Comparison of ENCODE assay signal across 9 cellular contexts in the genomic region with DNA sequence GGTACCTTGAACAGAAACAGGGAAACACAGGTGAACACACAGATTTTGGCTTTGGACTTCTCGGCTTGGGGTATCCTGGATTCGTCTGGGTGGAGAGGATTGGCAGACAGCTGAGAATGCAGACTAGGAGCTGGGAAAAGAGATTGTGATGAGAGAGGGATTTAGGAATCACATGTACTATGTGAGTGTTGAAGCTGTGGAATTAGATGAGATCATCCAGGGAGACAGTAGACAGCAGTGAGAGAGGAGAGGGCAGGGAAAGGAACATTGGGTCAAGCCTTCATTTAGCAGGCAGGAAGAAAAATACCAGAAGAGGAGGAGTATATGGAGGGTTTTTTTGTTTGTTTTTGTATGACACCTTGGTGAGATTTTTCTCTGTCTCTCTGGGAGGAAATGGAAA.
A peak's percentile ranks its signal among the peaks of the same experiment; 100 is the strongest.
DNase-seq lines count a peak whose midpoint lies in the region; ATAC-seq and TF ChIP-seq lines count a peak whose summit lies in the region.
"Had no signal": no experiment of that assay in that cellular context is flagged by ENCODE, and none has a peak within 500 bp of the region (broad histone marks: within the 10 kb centered on the region; RNA-seq: fewer than 3 reads in every experiment).

No MANE protein-coding gene starts in this region.

- no peak overlapping the region for H4K8ac ChIP-seq in mesendoderm (ENCODE audit: low read depth, low read length)

- H3K4me2 ChIP-seq in fibroblast of lung (ENCODE audit: extremely low read depth, insufficient read depth, low read length): peak overlapping the region; percentile 21
- H3K4me2 ChIP-seq in mesendoderm (ENCODE audit: low read length): no peak overlapping the region

- TF ChIP-seq CTCF in fibroblast of lung (conservative IDR thresholded peaks at IDR 0.05 in 1 of 2, IDR thresholded peaks at IDR 0.05 in 1 of 2; ENCODE audit: low read depth in 1 of 2, low read length in 2 of 2): no peak
- no peak for TF ChIP-seq CTCF in upper lobe of right lung (IDR thresholded peaks at IDR 0.05)

- H2AK5ac ChIP-seq in mesendoderm (ENCODE audit: low read length): no peak overlapping the region

- H3K27ac ChIP-seq in fibroblast of lung (ENCODE audit: insufficient read depth, low read length) (no peak overlapping the region), mesendoderm (ENCODE audit: low read depth, low read length) (no peak overlapping the region), upper lobe of right lung (peak overlapping the region; percentile 25)

- H3K56ac ChIP-seq in mesendoderm (ENCODE audit: low read length): peak overlapping the region; percentile 11

- no peaks in the 10 kb centered on the region for H4K20me1 ChIP-seq in fibroblast of lung (ENCODE audit: control insufficient read depth, extremely low read depth, insufficient read depth, low read length)

- H2BK15ac ChIP-seq in mesendoderm (replicated peaks; ENCODE audit: low read depth): no peak overlapping the region

- H3K79me2 ChIP-seq in fibroblast of lung (ENCODE audit: control insufficient read depth, insufficient read depth, low read length): no peaks in the 10 kb centered on the region
- H3K79me2 ChIP-seq in mesendoderm (ENCODE audit: control insufficient read depth, insufficient read depth, low read length): no peaks in the 10 kb centered on the region

- H3K4me1 ChIP-seq in adipocyte (ENCODE audit: control insufficient read depth, insufficient read depth, low read length): peaks cover 32% of the 10 kb centered on the region
- peaks cover 8% of the 10 kb centered on the region for H3K4me1 ChIP-seq in fibroblast of lung (ENCODE audit: control insufficient read depth, extremely low read depth, insufficient read depth, low read length)
- H3K4me1 ChIP-seq in mesendoderm (ENCODE audit: control insufficient read depth, low read depth, low read length): peaks cover 2% of the 10 kb centered on the region
- H3K4me1 ChIP-seq in upper lobe of right lung: peaks cover 4% of the 10 kb centered on the region

- no peak overlapping the region for H3K18ac ChIP-seq in mesendoderm (ENCODE audit: low read length)

- H2AFZ ChIP-seq in fibroblast of lung (ENCODE audit: low read length): peak overlapping the region; percentile 54

- H3K9me3 ChIP-seq in adipocyte (ENCODE audit: control insufficient read depth, low read length) (peaks cover 15% of the 10 kb centered on the region), fibroblast of lung (ENCODE audit: control insufficient read depth, insufficient read depth, low read depth, low read length) (no peaks in the 10 kb centered on the region), upper lobe of right lung (no peaks in the 10 kb centered on the region)

- no peak overlapping the region for H3K23ac ChIP-seq in mesendoderm (ENCODE audit: low read length)

- H4K5ac ChIP-seq in mesendoderm (ENCODE audit: low read length): no peak overlapping the region

- no peak overlapping the region for H2BK120ac ChIP-seq in mesendoderm (ENCODE audit: low read depth, low read length)

- H3K4me3 ChIP-seq in adipocyte (ENCODE audit: low read length) (peak overlapping the region; percentile 38), fibroblast of lung (replicated peaks in 1 of 4; ENCODE audit: control extremely low read depth in 1 of 4, insufficient read depth in 1 of 4, low read depth in 3 of 4, low read length in 4 of 4) (no peak overlapping the region), mesendoderm (ENCODE audit: low read length) (no peak overlapping the region), upper lobe of right lung (no peak overlapping the region)

- WGBS in mesendoderm (ENCODE audit: extremely low coverage, insufficient coverage, low lambda C conversion rate): no CpG with 5 or more reads among the region's 2 CpGs

- H3K9ac ChIP-seq in adipocyte (ENCODE audit: low read length) (peak overlapping the region; percentile 61), fibroblast of lung (ENCODE audit: insufficient read depth, low read length) (no peak overlapping the region), mesendoderm (ENCODE audit: low read length) (no peak overlapping the region)

- ATAC-seq in upper lobe of right lung (peak; percentile 71), GM18517 (IDR thresholded peaks at IDR 0.05; ENCODE audit: unreplicated experiment) (no peak), HG03135 (IDR thresholded peaks at IDR 0.05; ENCODE audit: unreplicated experiment) (no peak)

- intact Hi-C loops in upper lobe of right lung (cut with DNase I): no loop called here

- no peak overlapping the region for H2BK5ac ChIP-seq in mesendoderm (ENCODE audit: low read length)

- H3K27me3 ChIP-seq in adipocyte (replicated peaks; ENCODE audit: control insufficient read depth, insufficient read depth, low read length) (no peaks in the 10 kb centered on the region), fibroblast of lung (ENCODE audit: control insufficient read depth, insufficient read depth, low read length) (no peaks in the 10 kb centered on the region), mesendoderm (ENCODE audit: insufficient read depth, low read length, poor library complexity) (no peaks in the 10 kb centered on the region), upper lobe of right lung (no peaks in the 10 kb centered on the region)

- H3K4ac ChIP-seq in mesendoderm (ENCODE audit: low read depth, low read length): no peak overlapping the region

- no peaks in the 10 kb centered on the region for H3K79me1 ChIP-seq in mesendoderm (ENCODE audit: low read length)

- peak; percentile 70 for DNase-seq in adipocyte (ENCODE audit: low read depth)
- peak; percentile 79 to 89 for DNase-seq in fibroblast of lung (ENCODE audit: low read depth in 2 of 2)
- DNase-seq in mesendoderm: peak; percentile 86
- DNase-seq in upper lobe of right lung: no peak
- DNase-seq in DMS 273 (lab: John Stamatoyannopoulos, UW; ENCODE audit: unreplicated experiment): no peak
- DNase-seq: amygdala, NCI-H69 had no signal

- H3K36me3 ChIP-seq in adipocyte (ENCODE audit: control insufficient read depth, insufficient read depth, low read length, severe bottlenecking): no peaks in the 10 kb centered on the region
- H3K36me3 ChIP-seq in fibroblast of lung (ENCODE audit: control insufficient read depth, insufficient read depth, low read length): no peaks in the 10 kb centered on the region
- no peaks in the 10 kb centered on the region for H3K36me3 ChIP-seq in mesendoderm (ENCODE audit: control insufficient read depth, insufficient read depth, low read length)
- H3K36me3 ChIP-seq in upper lobe of right lung: no peaks in the 10 kb centered on the region

Comparison
In these comparisons a context has a peak if more than half of its experiments do, and no peak if none do; other contexts are left out.
1. DNase-seq: peak in adipocyte (single experiment), fibroblast of lung (2 of 2) and mesendoderm (single experiment); none in upper lobe of right lung (single experiment) and DMS 273 (single experiment).